22 cellular contexts compared by ENCODE assay signal in genomic region chr9:121574771-121575519, GRCh38.
A peak's percentile ranks its signal among the peaks of the same experiment; 100 is the strongest.
DNase-seq lines count a peak whose midpoint lies in the region; ATAC-seq, FAIRE-seq and TF ChIP-seq lines count a peak whose summit lies in the region.
"Had no signal": no experiment of that assay in that cellular context is flagged by ENCODE, and none has a peak within 500 bp of the region (broad histone marks: within the 10 kb centered on the region; RNA-seq: fewer than 3 reads in every experiment).

No MANE protein-coding gene starts in this region.

- H4K20me1 ChIP-seq in H1 (replicated peaks in 1 of 2; ENCODE audit: control insufficient read depth in 1 of 2, insufficient read depth in 2 of 2, low read length in 2 of 2) = no peaks in the 10 kb centered on the region

- no peaks in the 10 kb centered on the region for H3K36me3 Mint-ChIP-seq in nephron (ENCODE audit: low read depth)
- H3K36me3 Mint-ChIP-seq: CD4-positive, CD25-positive, alpha-beta regulatory T cell had no signal

- H2BK5ac ChIP-seq in H1 (ENCODE audit: low read depth, low read length) (no peak overlapping the region), mesendoderm (ENCODE audit: low read length) (no peak overlapping the region)

- H3K4ac ChIP-seq in H1 (replicated peaks; ENCODE audit: insufficient read length, low read depth, low read length) (no peak overlapping the region), mesendoderm (ENCODE audit: low read depth, low read length) (no peak overlapping the region)

- H3K56ac ChIP-seq in H1 (replicated peaks; ENCODE audit: insufficient read length, low read depth, low read length) = no peak overlapping the region
- no peak overlapping the region for H3K56ac ChIP-seq in mesendoderm (ENCODE audit: low read length)

- H3K79me2 ChIP-seq in H1 (ENCODE audit: control insufficient read depth in 1 of 2, insufficient read depth in 2 of 2, low read length in 2 of 2) = no peaks in the 10 kb centered on the region
- H3K79me2 ChIP-seq in mesendoderm (ENCODE audit: control insufficient read depth, insufficient read depth, low read length) = no peaks in the 10 kb centered on the region

- no peak for FAIRE-seq in H1 (lab: Jason Lieb, UNC)
- FAIRE-seq: HTR-8/SVneo had no signal

- no peak for TF ChIP-seq EP300 in H1 (IDR thresholded peaks at IDR 0.05; ENCODE audit: borderline replicate concordance in 1 of 2, low read depth in 2 of 2, low read length in 2 of 2)

- H4K91ac ChIP-seq in H1 (replicated peaks; ENCODE audit: insufficient read length, low read length) = no peak overlapping the region

- H2BK12ac ChIP-seq in H1 (ENCODE audit: low read depth, low read length) = no peak overlapping the region

- no peak overlapping the region for H2AFZ ChIP-seq in H1 (ENCODE audit: low read length)

- H3K9ac ChIP-seq in H1 (replicated peaks in 1 of 4; ENCODE audit: extremely low read depth in 1 of 4, low read depth in 3 of 4, low read length in 3 of 4) (no peak overlapping the region), mesendoderm (ENCODE audit: low read length) (no peak overlapping the region)
- H3K9ac ChIP-seq: KMS-11 had no signal

- 77% methylated on average over 14 of the region's 18 CpGs; no CpG with 5 or more reads in 1 of the 2 experiments for WGBS in H1 (ENCODE audit: extremely low coverage in 1 of 2, insufficient coverage in 1 of 2, insufficient read length in 1 of 2, insufficient replicate concordance in 2 of 2, low coverage in 1 of 2, low lambda C conversion rate in 2 of 2, missing lambda C conversion rate in 1 of 2), 2 experiments
- no CpG with 5 or more reads among the region's 18 CpGs for WGBS in mesendoderm (ENCODE audit: extremely low coverage, insufficient coverage, low lambda C conversion rate)

- TF ChIP-seq CTCF in H1 (IDR thresholded peaks at IDR 0.05; ENCODE audit: control extremely low read depth in 1 of 3, insufficient read depth in 1 of 3, low read depth in 1 of 3, low read length in 3 of 3) = no peak
- no peak for TF ChIP-seq CTCF in nephron (IDR thresholded peaks at IDR 0.05; ENCODE audit: unreplicated experiment in 3 of 3)
- TF ChIP-seq CTCF in gastrocnemius medialis (IDR thresholded peaks at IDR 0.05 in 4 of 5, conservative IDR thresholded peaks at IDR 0.05 in 1 of 5) = no peak
- no peak for TF ChIP-seq CTCF in Peyer's patch (IDR thresholded peaks at IDR 0.05)

- TF ChIP-seq POLR2A in H1 (IDR thresholded peaks at IDR 0.05; ENCODE audit: control extremely low read depth in 1 of 2, low read depth in 2 of 2, low read length in 2 of 2) (no peak), gastrocnemius medialis (IDR thresholded peaks at IDR 0.05) (no peak), Peyer's patch (IDR thresholded peaks at IDR 0.05) (no peak)

- H3K27ac ChIP-seq in H1 (ENCODE audit: low read depth, low read length) = no peak overlapping the region
- peak overlapping the region; percentile 52 to 68 (median 60) for H3K27ac ChIP-seq in gastrocnemius medialis
- no peak overlapping the region for H3K27ac ChIP-seq in Peyer's patch
- no peak overlapping the region for H3K27ac ChIP-seq in mesendoderm (ENCODE audit: low read depth, low read length)
- H3K27ac ChIP-seq: KMS-11 had no signal

- H2BK15ac ChIP-seq in H1 (ENCODE audit: low read length) (no peak overlapping the region), mesendoderm (replicated peaks; ENCODE audit: low read depth) (no peak overlapping the region)

- H4K8ac ChIP-seq in H1 (ENCODE audit: extremely low read depth, insufficient read depth, low read length) = peak overlapping the region; percentile 74; the same call in 1 of the 2 replicates
- H4K8ac ChIP-seq in mesendoderm (ENCODE audit: low read depth, low read length) = no peak overlapping the region

- peaks cover 0 to 4% (median 0%) of the 10 kb centered on the region in 4 experiments; a peak in 1 of 7 replicates for H3K4me1 ChIP-seq in H1 (replicated peaks in 1 of 4; ENCODE audit: control insufficient read depth in 3 of 4, insufficient read depth in 4 of 4, low read length in 3 of 4)
- H3K4me1 ChIP-seq in gastrocnemius medialis = peaks cover 50 to 60% of the 10 kb centered on the region in 2 donors
- H3K4me1 ChIP-seq in Peyer's patch = no peaks in the 10 kb centered on the region
- H3K4me1 ChIP-seq in mesendoderm (ENCODE audit: control insufficient read depth, low read depth, low read length) = no peaks in the 10 kb centered on the region
- H3K4me1 ChIP-seq: HAP-1 had no signal

- no peaks in the 10 kb centered on the region for H3K36me3 ChIP-seq in H1 (ENCODE audit: control insufficient read depth in 2 of 4, insufficient read depth in 4 of 4, low read length in 3 of 4)
- H3K36me3 ChIP-seq in gastrocnemius medialis = no peaks in the 10 kb centered on the region
- no peaks in the 10 kb centered on the region for H3K36me3 ChIP-seq in Peyer's patch
- no peaks in the 10 kb centered on the region for H3K36me3 ChIP-seq in mesendoderm (ENCODE audit: control insufficient read depth, insufficient read depth, low read length)
- H3K36me3 ChIP-seq: HAP-1 had no signal

- POLR2A ChIA-PET in H1 (lab: Charles Lee; ENCODE audit: partially characterized antibody) = interaction anchor here (1.8 kb wide), 1 partner anchor 25 kb away, joined by 4 read pairs; no protein-coding TSS in a partner anchor

- no peak overlapping the region for H3K14ac ChIP-seq in H1 (ENCODE audit: insufficient read length)

- no peak for ATAC-seq in gastrocnemius medialis
- no peak for ATAC-seq in HG02981 (IDR thresholded peaks at IDR 0.05; ENCODE audit: unreplicated experiment)
- ATAC-seq: Right ventricle myocardium inferior had no signal

- H3K9me3 Mint-ChIP-seq in nephron = no peaks in the 10 kb centered on the region

- H3K27ac Mint-ChIP-seq in nephron = peak overlapping the region in 2 of 3 experiments; percentile 41 to 80
- H3K27ac Mint-ChIP-seq: CD4-positive, CD25-positive, alpha-beta regulatory T cell had no signal

- H3K4me3 Mint-ChIP-seq in nephron = no peak overlapping the region
- H3K4me3 Mint-ChIP-seq: CD4-positive, CD25-positive, alpha-beta regulatory T cell had no signal

- DNase-seq in SK-N-DZ (ENCODE audit: low spot score) = peak; percentile 67
- DNase-seq in H1 (ENCODE audit: low read depth in 1 of 2, low spot score in 2 of 2) = no peak
- DNase-seq in gastrocnemius medialis = no peak
- no peak for DNase-seq in Peyer's patch
- DNase-seq in mesendoderm = no peak
- DNase-seq: CD4-positive, CD25-positive, alpha-beta regulatory T cell; COR-L47; DMS79; IMR-90; NCI-H1092 treated with DMSO at 0.1 percent for 48 hours; NCI-H146; NCI-H2029; NCI-H2227 treated with DMSO at 0.1 percent for 48 hours; NCI-H510A treated with DMSO at 0.1 percent for 48 hours; NCI-H774; OCI-M1 had no signal

- in situ Hi-C loops in gastrocnemius medialis (cut with MboI; ENCODE audit: low sequenced_read_pairs in 4 of 4) = no loop called here

- H3K4me1 Mint-ChIP-seq in nephron = peaks cover 49% of the 10 kb centered on the region
- H3K4me1 Mint-ChIP-seq: CD4-positive, CD25-positive, alpha-beta regulatory T cell had no signal

- CTCF ChIA-PET in H1 (lab: Charles Lee; ENCODE audit: partially characterized antibody) = interaction anchor here (0.6 to 8.4 kb wide), 11 partner anchors 12 to 208 kb away, joined by 3 to 57 read pairs (median 4); no protein-coding TSS in a partner anchor

- H3K4me3 ChIP-seq in H1 (ENCODE audit: extremely low read depth in 1 of 4, insufficient read depth in 2 of 4, low read depth in 3 of 4, low read length in 4 of 4) (no peak overlapping the region), gastrocnemius medialis (no peak overlapping the region), Peyer's patch (no peak overlapping the region), mesendoderm (ENCODE audit: low read length) (no peak overlapping the region)
- H3K4me3 ChIP-seq: HAP-1 had no signal

- H3K4me2 ChIP-seq in H1 (ENCODE audit: insufficient read depth in 1 of 2, low read depth in 2 of 2, low read length in 2 of 2) = no peak overlapping the region
- no peak overlapping the region for H3K4me2 ChIP-seq in mesendoderm (ENCODE audit: low read length)
- H3K4me2 ChIP-seq: KMS-11 had no signal

- no peak overlapping the region for H2BK20ac ChIP-seq in H1 (ENCODE audit: low read length)

- H2BK120ac ChIP-seq in H1 (replicated peaks; ENCODE audit: low read depth, low read length) = no peak overlapping the region
- no peak overlapping the region for H2BK120ac ChIP-seq in mesendoderm (ENCODE audit: low read depth, low read length)

- H3K23ac ChIP-seq in H1 (ENCODE audit: insufficient read length) (no peak overlapping the region), mesendoderm (ENCODE audit: low read length) (no peak overlapping the region)

- H2AK5ac ChIP-seq in H1 (ENCODE audit: low read depth, low read length) (no peak overlapping the region), mesendoderm (ENCODE audit: low read length) (no peak overlapping the region)

- H3K18ac ChIP-seq in H1 (ENCODE audit: extremely low read depth, low read length) (no peak overlapping the region; the same call in none of the 2 replicates), mesendoderm (ENCODE audit: low read length) (no peak overlapping the region)

- no peaks in the 10 kb centered on the region; a peak in 2 of 7 replicates for H3K27me3 ChIP-seq in H1 (replicated peaks in 1 of 4; ENCODE audit: control insufficient read depth in 3 of 4, extremely low read depth in 1 of 4, insufficient read depth in 3 of 4, low read length in 3 of 4)
- H3K27me3 ChIP-seq in gastrocnemius medialis = no peaks in the 10 kb centered on the region
- no peaks in the 10 kb centered on the region for H3K27me3 ChIP-seq in Peyer's patch
- H3K27me3 ChIP-seq in mesendoderm (ENCODE audit: insufficient read depth, low read length, poor library complexity) = no peaks in the 10 kb centered on the region

- no peak overlapping the region for H4K5ac ChIP-seq in H1 (ENCODE audit: insufficient read length, low read depth, low read length)
- H4K5ac ChIP-seq in mesendoderm (ENCODE audit: low read length) = no peak overlapping the region

- H3K9me3 ChIP-seq in H1 (ENCODE audit: insufficient read depth in 2 of 2, low read depth in 1 of 2, low read length in 1 of 2) (no peaks in the 10 kb centered on the region), gastrocnemius medialis (no peaks in the 10 kb centered on the region), Peyer's patch (no peaks in the 10 kb centered on the region)
- H3K9me3 ChIP-seq: HAP-1 had no signal

- H3K23me2 ChIP-seq in H1 (ENCODE audit: low read depth, low read length) = no peaks in the 10 kb centered on the region

- intact Hi-C loops in gastrocnemius medialis (cut with DNase I; ENCODE audit: low total_unique reads) = no loop called here

- peaks cover 10% of the 10 kb centered on the region for H3K27me3 Mint-ChIP-seq in nephron (ENCODE audit: low read depth)

- H3K79me1 ChIP-seq in H1 (ENCODE audit: low read depth, low read length) (no peaks in the 10 kb centered on the region), mesendoderm (ENCODE audit: low read length) (no peaks in the 10 kb centered on the region)

- no peak for TF ChIP-seq RAD21 in H1 (IDR thresholded peaks at IDR 0.05 in 1 of 2, conservative IDR thresholded peaks at IDR 0.05 in 1 of 2; ENCODE audit: low read depth in 2 of 2, low read length in 2 of 2)

TF ChIP-seq in H1, 55 proteins besides CTCF, POLR2A, EP300 and RAD21 (continues in another document):
- no peak for TF ChIP-seq JUND (IDR thresholded peaks at IDR 0.05; ENCODE audit: low read length)
- TF ChIP-seq TAF1 (IDR thresholded peaks at IDR 0.05; ENCODE audit: low read depth, low read length) = no peak
- no peak for TF ChIP-seq MAX (IDR thresholded peaks at IDR 0.05)

Comparison
In these comparisons a context has a peak if more than half of its experiments do, and no peak if none do; other contexts are left out.
1. H3K27ac ChIP-seq: peak in gastrocnemius medialis (4 of 4); none in H1 (single experiment), Peyer's patch (0 of 4) and mesendoderm (single experiment).